ENCODE assay signal across 1 cellular context in genomic region chr10:122013311-122013780, GRCh38.
TF ChIP-seq lines count a peak whose summit lies in the region.

No MANE protein-coding gene starts in this region.

TF ChIP-seq in HepG2, 621 proteins besides CTCF, POLR2A, EP300 and RAD21 (continued from another document and continues in another):
- TF ChIP-seq ZNF770 (CRISPR knock-in tag; IDR thresholded peaks at IDR 0.05) (no peak), ZNF878 (CRISPR knock-in tag; IDR thresholded peaks at IDR 0.05) (no peak), BCLAF1 (IDR thresholded peaks at IDR 0.05) (no peak), RFXAP (CRISPR knock-in tag; IDR thresholded peaks at IDR 0.05; ENCODE audit: borderline replicate concordance) (0 out of 2 replicates have a peak, but pooled peaks have one; percentile 27), ZNF629 (CRISPR knock-in tag; conservative IDR thresholded peaks at IDR 0.05) (peak; percentile 60; the same call in 1 of the 2 replicates), ZFX (CRISPR knock-in tag; IDR thresholded peaks at IDR 0.05; ENCODE audit: low read depth) (peak; percentile 38; the same call in 1 of the 2 replicates), ZNF761 (CRISPR knock-in tag; conservative IDR thresholded peaks at IDR 0.05) (no peak), ZFP90 (CRISPR knock-in tag; IDR thresholded peaks at IDR 0.05; ENCODE audit: borderline replicate concordance) (0 out of 2 replicates have a peak, but pooled peaks have one; percentile 40), CBX1 (IDR thresholded peaks at IDR 0.05; ENCODE audit: low read depth) (no peak), PHF5A (CRISPR knock-in tag; IDR thresholded peaks at IDR 0.05; ENCODE audit: low read depth, unreplicated experiment) (no peak), SUZ12 (IDR thresholded peaks at IDR 0.05; ENCODE audit: low read depth, low read length) (no peak), IRF9 (CRISPR knock-in tag; IDR thresholded peaks at IDR 0.05; ENCODE audit: borderline replicate concordance) (no peak), SMAD9 (CRISPR knock-in tag; IDR thresholded peaks at IDR 0.05) (no peak), RFX1 (IDR thresholded peaks at IDR 0.05) (no peak), UBTF (CRISPR knock-in tag; IDR thresholded peaks at IDR 0.05) (peak; percentile 58), ZNF230 (CRISPR knock-in tag; IDR thresholded peaks at IDR 0.05) (no peak), ZNF549 (CRISPR knock-in tag; IDR thresholded peaks at IDR 0.05) (no peak), ZNF607 (CRISPR knock-in tag; IDR thresholded peaks at IDR 0.05; ENCODE audit: borderline replicate concordance) (no peak), PCBP2 (optimal IDR thresholded peaks at IDR 0.05; ENCODE audit: low read depth, low read length, poor library complexity, severe bottlenecking) (no peak), ZBTB26 (CRISPR knock-in tag; IDR thresholded peaks at IDR 0.05; ENCODE audit: borderline replicate concordance) (0 out of 2 replicates have a peak, but pooled peaks have one; percentile 34), ZNF205 (CRISPR knock-in tag; IDR thresholded peaks at IDR 0.05) (peak; percentile 33; the same call in 1 of the 2 replicates), PPARG (CRISPR knock-in tag; conservative IDR thresholded peaks at IDR 0.05) (no peak; the same call in 1 of the 2 replicates), GATAD2A (CRISPR knock-in tag; IDR thresholded peaks at IDR 0.05) (0 out of 2 replicates have a peak, but pooled peaks have one; percentile 24), ZNF329 (CRISPR knock-in tag; IDR thresholded peaks at IDR 0.05; ENCODE audit: low read depth) (peak; percentile 94), ZNF253 (CRISPR knock-in tag; IDR thresholded peaks at IDR 0.05; ENCODE audit: borderline replicate concordance) (no peak), KAT8 (CRISPR knock-in tag; IDR thresholded peaks at IDR 0.05) (peak; percentile 17; the same call in 1 of the 2 replicates), POGZ (CRISPR knock-in tag; IDR thresholded peaks at IDR 0.05) (peak; percentile 42; the same call in 1 of the 2 replicates), ZBTB39 (CRISPR knock-in tag; IDR thresholded peaks at IDR 0.05) (no peak), ZNF34 (CRISPR knock-in tag; IDR thresholded peaks at IDR 0.05; ENCODE audit: borderline replicate concordance) (no peak), KLF11 (CRISPR knock-in tag; IDR thresholded peaks at IDR 0.05) (no peak), ZNF275 (CRISPR knock-in tag; IDR thresholded peaks at IDR 0.05; ENCODE audit: borderline replicate concordance) (no peak), ZNF264 (CRISPR knock-in tag; IDR thresholded peaks at IDR 0.05) (0 out of 2 replicates have a peak, but pooled peaks have one; percentile 16), ZNF556 (CRISPR knock-in tag; IDR thresholded peaks at IDR 0.05; ENCODE audit: borderline replicate concordance) (peak; percentile 63; the same call in 1 of the 2 replicates), ZEB1 (IDR thresholded peaks at IDR 0.05; ENCODE audit: insufficient replicate concordance, low read depth) (no peak), ZNF883 (CRISPR knock-in tag; IDR thresholded peaks at IDR 0.05; ENCODE audit: not compliant biosample characterization) (no peak), ZNF740 (CRISPR knock-in tag; IDR thresholded peaks at IDR 0.05) (peak; percentile 78; the same call in 1 of the 2 replicates), ZNF142 (CRISPR knock-in tag; IDR thresholded peaks at IDR 0.05) (peak; percentile 72; the same call in 1 of the 2 replicates), KLF13 (CRISPR knock-in tag; IDR thresholded peaks at IDR 0.05) (no peak), HNF4A (CRISPR knock-in tag; IDR thresholded peaks at IDR 0.05) (peak; percentile 84), GATAD1 (CRISPR knock-in tag; IDR thresholded peaks at IDR 0.05) (no peak), ZNF615 (CRISPR knock-in tag; IDR thresholded peaks at IDR 0.05; ENCODE audit: borderline replicate concordance) (no peak)
